19 cellular contexts compared by ENCODE assay signal in genomic region chrX:79231662-79232061, GRCh38.
DNase-seq lines count a peak whose midpoint lies in the region; ATAC-seq lines count a peak whose summit lies in the region.
"Had no signal": no experiment of that assay in that cellular context is flagged by ENCODE, and none has a peak within 500 bp of the region (broad histone marks: within the 10 kb centered on the region; RNA-seq: fewer than 3 reads in every experiment).

No MANE protein-coding gene starts in this region.

- no peaks in the 10 kb centered on the region for H3K27me3 Mint-ChIP-seq in activated CD4-positive, alpha-beta T cell treated with anti-CD3 and anti-CD28 coated beads for 36 hours
- no peaks in the 10 kb centered on the region for H3K27me3 Mint-ChIP-seq in CD4-positive, CD25-positive, alpha-beta regulatory T cell
- no peaks in the 10 kb centered on the region for H3K27me3 Mint-ChIP-seq in activated CD8-positive, alpha-beta T cell treated with anti-CD3 and anti-CD28 coated beads, Interleukin-2, amount 10 ng/mL, durations not matched to agents 7 days and 5 days (ENCODE audit: low read depth)
- no peaks in the 10 kb centered on the region for H3K27me3 Mint-ChIP-seq in naive thymus-derived CD4-positive, alpha-beta T cell

- H3K36me3 ChIP-seq in CD4-positive, CD25-positive, alpha-beta regulatory T cell (ENCODE audit: control insufficient read depth, insufficient read depth, low read length): peaks cover 2% of the 10 kb centered on the region
- H3K36me3 ChIP-seq in naive thymus-derived CD4-positive, alpha-beta T cell (ENCODE audit: control insufficient read depth in 2 of 3, insufficient read depth in 3 of 3, low read length in 3 of 3): no peaks in the 10 kb centered on the region
- H3K36me3 ChIP-seq: BLaER1, MG63 had no signal

- peak overlapping the region; percentile 81 for H3K27ac Mint-ChIP-seq in activated CD4-positive, alpha-beta T cell treated with anti-CD3 and anti-CD28 coated beads for 36 hours
- H3K27ac Mint-ChIP-seq in CD4-positive, CD25-positive, alpha-beta regulatory T cell: peak overlapping the region in 2 of 3 donors; percentile 12 to 91
- peak overlapping the region; percentile 78 for H3K27ac Mint-ChIP-seq in activated CD8-positive, alpha-beta T cell treated with anti-CD3 and anti-CD28 coated beads, Interleukin-2, amount 10 ng/mL, durations not matched to agents 7 days and 5 days
- H3K27ac Mint-ChIP-seq in naive thymus-derived CD4-positive, alpha-beta T cell: peak overlapping the region in 8 of 9 donors; percentile 39 to 91 (median 80)

- H3K27ac ChIP-seq in CD4-positive, CD25-positive, alpha-beta regulatory T cell (ENCODE audit: insufficient read depth, low read length, poor library complexity, severe bottlenecking): no peak overlapping the region
- H3K27ac ChIP-seq in naive thymus-derived CD4-positive, alpha-beta T cell (ENCODE audit: low read depth, low read length): no peak overlapping the region
- H3K27ac ChIP-seq: BLaER1 had no signal

- no peak for DNase-seq in activated CD4-positive, alpha-beta T cell treated with anti-CD3 and anti-CD28 coated beads for 36 hours
- DNase-seq in activated CD4-positive, alpha-beta T cell treated with anti-CD3 and anti-CD28 coated beads, Interleukin-2, amount 50 U/mL, for 4 hours: no peak
- no peak for DNase-seq in CD4-positive, CD25-positive, alpha-beta regulatory T cell
- no peak for DNase-seq in activated CD8-positive, alpha-beta T cell treated with anti-CD3 and anti-CD28 coated beads, Interleukin-2, amount 10 ng/mL, durations not matched to agents 7 days and 5 days
- DNase-seq in naive thymus-derived CD4-positive, alpha-beta T cell: no peak
- DNase-seq in NCI-H446 treated with DMSO at 0.1 percent for 48 hours (lab: John Stamatoyannopoulos, UW): no peak
- DNase-seq: 8988T, Caco-2, HCEC 1CT, MG63, NCI-H1092 treated with DMSO at 0.1 percent for 48 hours, NCI-H1694, NCI-H446, NCI-H748 treated with DMSO at 0.1 percent for 48 hours, PC-3 had no signal

- POLR2A ChIA-PET in activated CD4-positive, alpha-beta T cell treated with anti-CD3 and anti-CD28 coated beads for 36 hours (lab: Charles Lee): no interaction called here
- POLR2A ChIA-PET in activated CD8-positive, alpha-beta T cell treated with anti-CD3 and anti-CD28 coated beads, Interleukin-2, amount 10 ng/mL, durations not matched to agents 7 days and 5 days (lab: Charles Lee): no interaction called here
- POLR2A ChIA-PET in naive thymus-derived CD4-positive, alpha-beta T cell (lab: Charles Lee): no interaction called here

- no peak overlapping the region for H3K4me3 Mint-ChIP-seq in activated CD4-positive, alpha-beta T cell treated with anti-CD3 and anti-CD28 coated beads for 36 hours
- peak overlapping the region in 1 of 4 donors; percentile 53 for H3K4me3 Mint-ChIP-seq in CD4-positive, CD25-positive, alpha-beta regulatory T cell
- H3K4me3 Mint-ChIP-seq in activated CD8-positive, alpha-beta T cell treated with anti-CD3 and anti-CD28 coated beads, Interleukin-2, amount 10 ng/mL, durations not matched to agents 7 days and 5 days: no peak overlapping the region
- H3K4me3 Mint-ChIP-seq in naive thymus-derived CD4-positive, alpha-beta T cell: peak overlapping the region in 8 of 10 donors; percentile 37 to 60 (median 42)

- CTCF ChIA-PET in activated CD4-positive, alpha-beta T cell treated with anti-CD3 and anti-CD28 coated beads for 36 hours (lab: Charles Lee): no interaction called here
- CTCF ChIA-PET in activated CD8-positive, alpha-beta T cell treated with anti-CD3 and anti-CD28 coated beads, Interleukin-2, amount 10 ng/mL, durations not matched to agents 7 days and 5 days (lab: Charles Lee): interaction anchor here (0.9 kb wide), 1 partner anchor 218 kb away, joined by 3 read pairs; no protein-coding TSS in a partner anchor
- CTCF ChIA-PET in naive thymus-derived CD4-positive, alpha-beta T cell (lab: Charles Lee): interaction anchor here (0.6 kb wide), 1 partner anchor 164 kb away, joined by 6 read pairs; no protein-coding TSS in a partner anchor

- H3K4me1 Mint-ChIP-seq in activated CD4-positive, alpha-beta T cell treated with anti-CD3 and anti-CD28 coated beads for 36 hours: peaks cover 45% of the 10 kb centered on the region
- H3K4me1 Mint-ChIP-seq in CD4-positive, CD25-positive, alpha-beta regulatory T cell: peaks cover 15 to 49% (median 22%) of the 10 kb centered on the region in 4 donors
- peaks cover 19% of the 10 kb centered on the region for H3K4me1 Mint-ChIP-seq in activated CD8-positive, alpha-beta T cell treated with anti-CD3 and anti-CD28 coated beads, Interleukin-2, amount 10 ng/mL, durations not matched to agents 7 days and 5 days (ENCODE audit: low read depth)
- peaks cover 8 to 79% (median 41%) of the 10 kb centered on the region in 7 donors for H3K4me1 Mint-ChIP-seq in naive thymus-derived CD4-positive, alpha-beta T cell

- peaks cover 8% of the 10 kb centered on the region for H3K4me1 ChIP-seq in CD4-positive, CD25-positive, alpha-beta regulatory T cell (ENCODE audit: control insufficient read depth, insufficient read depth, low read length, poor library complexity, severe bottlenecking)
- H3K4me1 ChIP-seq in naive thymus-derived CD4-positive, alpha-beta T cell (ENCODE audit: control insufficient read depth in 2 of 2, insufficient read depth in 2 of 2, low read length in 2 of 2): peaks cover 13 to 17% of the 10 kb centered on the region in 2 donors
- H3K4me1 ChIP-seq: BLaER1, Caco-2 had no signal

- H3K27me3 ChIP-seq in CD4-positive, CD25-positive, alpha-beta regulatory T cell (ENCODE audit: control insufficient read depth, insufficient read depth, low read length): no peaks in the 10 kb centered on the region
- no peaks in the 10 kb centered on the region for H3K27me3 ChIP-seq in naive thymus-derived CD4-positive, alpha-beta T cell (ENCODE audit: control insufficient read depth in 2 of 2, insufficient read depth in 2 of 2, low read length in 2 of 2)
- H3K27me3 ChIP-seq: MG63 had no signal

- H3K36me3 Mint-ChIP-seq in activated CD4-positive, alpha-beta T cell treated with anti-CD3 and anti-CD28 coated beads for 36 hours (ENCODE audit: low read depth): peaks cover 20% of the 10 kb centered on the region
- H3K36me3 Mint-ChIP-seq in CD4-positive, CD25-positive, alpha-beta regulatory T cell: peaks cover 17% of the 10 kb centered on the region
- H3K36me3 Mint-ChIP-seq in activated CD8-positive, alpha-beta T cell treated with anti-CD3 and anti-CD28 coated beads, Interleukin-2, amount 10 ng/mL, durations not matched to agents 7 days and 5 days (ENCODE audit: low read depth): peaks cover 60% of the 10 kb centered on the region
- peaks cover 0 to 47% (median 10%) of the 10 kb centered on the region in 5 donors for H3K36me3 Mint-ChIP-seq in naive thymus-derived CD4-positive, alpha-beta T cell

- H3K4me3 ChIP-seq in CD4-positive, CD25-positive, alpha-beta regulatory T cell (ENCODE audit: low read depth, low read length): peak overlapping the region; percentile 19
- no peak overlapping the region for H3K4me3 ChIP-seq in naive thymus-derived CD4-positive, alpha-beta T cell (ENCODE audit: low read length)
- H3K4me3 ChIP-seq: BLaER1, MG63 had no signal

- no peak for ATAC-seq in activated CD4-positive, alpha-beta T cell treated with anti-CD3 and anti-CD28 coated beads for 36 hours
- no peak for ATAC-seq in CD4-positive, CD25-positive, alpha-beta regulatory T cell (ENCODE audit: low read depth in 2 of 2)
- no peak for ATAC-seq in activated CD8-positive, alpha-beta T cell treated with anti-CD3 and anti-CD28 coated beads, Interleukin-2, amount 10 ng/mL, durations not matched to agents 7 days and 5 days
- no peak for ATAC-seq in naive thymus-derived CD4-positive, alpha-beta T cell
- ATAC-seq in GM21619 (IDR thresholded peaks at IDR 0.05; ENCODE audit: unreplicated experiment) (no peak), HG02973 (IDR thresholded peaks at IDR 0.05; ENCODE audit: unreplicated experiment) (no peak)
- ATAC-seq: HepG2, PC-3 had no signal

- intact Hi-C loops in activated CD4-positive, alpha-beta T cell treated with anti-CD3 and anti-CD28 coated beads for 36 hours (cut with DNase I, micrococcal nuclease): no loop called here
- intact Hi-C loops in naive thymus-derived CD4-positive, alpha-beta T cell (cut with micrococcal nuclease): no loop called here

- no peaks in the 10 kb centered on the region for H3K9me3 Mint-ChIP-seq in activated CD4-positive, alpha-beta T cell treated with anti-CD3 and anti-CD28 coated beads for 36 hours (ENCODE audit: low read depth)
- no peaks in the 10 kb centered on the region for H3K9me3 Mint-ChIP-seq in CD4-positive, CD25-positive, alpha-beta regulatory T cell
- H3K9me3 Mint-ChIP-seq in activated CD8-positive, alpha-beta T cell treated with anti-CD3 and anti-CD28 coated beads, Interleukin-2, amount 10 ng/mL, durations not matched to agents 7 days and 5 days (ENCODE audit: insufficient read depth): peaks cover 14% of the 10 kb centered on the region
- H3K9me3 Mint-ChIP-seq in naive thymus-derived CD4-positive, alpha-beta T cell: peaks cover 0 to 8% (median 0%) of the 10 kb centered on the region in 11 donors

- H3K9me3 ChIP-seq in CD4-positive, CD25-positive, alpha-beta regulatory T cell (ENCODE audit: control insufficient read depth in 2 of 2, low read length in 2 of 2): no peaks in the 10 kb centered on the region
- no peaks in the 10 kb centered on the region for H3K9me3 ChIP-seq in naive thymus-derived CD4-positive, alpha-beta T cell (ENCODE audit: control insufficient read depth in 2 of 3, low read length in 3 of 3)
- H3K9me3 ChIP-seq: Caco-2, MG63 had no signal

Comparison
In these comparisons a context has a peak if more than half of its experiments do, and no peak if none do; other contexts are left out.
1. H3K4me3 Mint-ChIP-seq: peak in naive thymus-derived CD4-positive, alpha-beta T cell (8 of 10); none in activated CD4-positive, alpha-beta T cell treated with anti-CD3 and anti-CD28 coated beads for 36 hours (single experiment) and activated CD8-positive, alpha-beta T cell treated with anti-CD3 and anti-CD28 coated beads, Interleukin-2, amount 10 ng/mL, durations not matched to agents 7 days and 5 days (single experiment).
2. Peak in every context shown above with its lines, with median percentiles within 50 percentile points of each other: H3K27ac Mint-ChIP-seq.